1 cellular context compared by ENCODE assay signal in genomic region chr4:184163813-184164212, GRCh38.
A peak's percentile ranks its signal among the peaks of the same experiment; 100 is the strongest.
TF ChIP-seq lines count a peak whose summit lies in the region.

No MANE protein-coding gene starts in this region.

TF ChIP-seq in K562, 482 proteins besides CTCF, POLR2A, EP300 and RAD21 (continued from another document):
- TF ChIP-seq, protein P1, sequence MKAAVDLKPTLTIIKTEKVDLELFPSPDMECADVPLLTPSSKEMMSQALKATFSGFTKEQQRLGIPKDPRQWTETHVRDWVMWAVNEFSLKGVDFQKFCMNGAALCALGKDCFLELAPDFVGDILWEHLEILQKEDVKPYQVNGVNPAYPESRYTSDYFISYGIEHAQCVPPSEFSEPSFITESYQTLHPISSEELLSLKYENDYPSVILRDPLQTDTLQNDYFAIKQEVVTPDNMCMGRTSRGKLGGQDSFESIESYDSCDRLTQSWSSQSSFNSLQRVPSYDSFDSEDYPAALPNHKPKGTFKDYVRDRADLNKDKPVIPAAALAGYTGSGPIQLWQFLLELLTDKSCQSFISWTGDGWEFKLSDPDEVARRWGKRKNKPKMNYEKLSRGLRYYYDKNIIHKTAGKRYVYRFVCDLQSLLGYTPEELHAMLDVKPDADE (conservative IDR thresholded peaks at IDR 0.05; ENCODE audit: control insufficient read depth, low read depth, low read length) = no peak
- no peak for TF ChIP-seq BMI1 (IDR thresholded peaks at IDR 0.05; ENCODE audit: low read length)
- TF ChIP-seq FOXJ3 (CRISPR knock-in tag; IDR thresholded peaks at IDR 0.05) = no peak
- peak; percentile 47 for TF ChIP-seq SMC3 (conservative IDR thresholded peaks at IDR 0.05; ENCODE audit: insufficient read depth, low read depth, low read length)
- no peak for TF ChIP-seq OTX1 (CRISPR knock-in tag; IDR thresholded peaks at IDR 0.05)
- TF ChIP-seq, protein P2, sequence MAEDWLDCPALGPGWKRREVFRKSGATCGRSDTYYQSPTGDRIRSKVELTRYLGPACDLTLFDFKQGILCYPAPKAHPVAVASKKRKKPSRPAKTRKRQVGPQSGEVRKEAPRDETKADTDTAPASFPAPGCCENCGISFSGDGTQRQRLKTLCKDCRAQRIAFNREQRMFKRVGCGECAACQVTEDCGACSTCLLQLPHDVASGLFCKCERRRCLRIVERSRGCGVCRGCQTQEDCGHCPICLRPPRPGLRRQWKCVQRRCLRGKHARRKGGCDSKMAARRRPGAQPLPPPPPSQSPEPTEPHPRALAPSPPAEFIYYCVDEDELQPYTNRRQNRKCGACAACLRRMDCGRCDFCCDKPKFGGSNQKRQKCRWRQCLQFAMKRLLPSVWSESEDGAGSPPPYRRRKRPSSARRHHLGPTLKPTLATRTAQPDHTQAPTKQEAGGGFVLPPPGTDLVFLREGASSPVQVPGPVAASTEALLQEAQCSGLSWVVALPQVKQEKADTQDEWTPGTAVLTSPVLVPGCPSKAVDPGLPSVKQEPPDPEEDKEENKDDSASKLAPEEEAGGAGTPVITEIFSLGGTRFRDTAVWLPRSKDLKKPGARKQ (CRISPR knock-in tag; IDR thresholded peaks at IDR 0.05) = no peak
- no peak for TF ChIP-seq RBM22 (IDR thresholded peaks at IDR 0.05; ENCODE audit: low read depth, low read length, poor library complexity, severe bottlenecking)
- no peak for TF ChIP-seq LCOR (CRISPR knock-in tag; IDR thresholded peaks at IDR 0.05)
- peak; percentile 30; the same call in 1 of the 2 replicates for TF ChIP-seq KLF16 (IDR thresholded peaks at IDR 0.05)
- TF ChIP-seq ZNF431 (CRISPR knock-in tag; IDR thresholded peaks at IDR 0.05) = no peak
- no peak for TF ChIP-seq ZNF778 (CRISPR knock-in tag; IDR thresholded peaks at IDR 0.05)
- TF ChIP-seq CEBPB (tag; IDR thresholded peaks at IDR 0.05) = no peak
TF ChIP-seq in K562: peak in this region for 3.
